ENCODE assay signal across 8 cellular contexts in genomic region chr2:15184491-15184890, GRCh38.
"Had no signal": no experiment of that assay in that cellular context is flagged by ENCODE, and none has a peak within 500 bp of the region (broad histone marks: within the 10 kb centered on the region; RNA-seq: fewer than 3 reads in every experiment).

No MANE protein-coding gene starts in this region.

- H3K4me3 ChIP-seq: GM23338, K562 had no signal

- FAIRE-seq: H1, H54, HTR-8/SVneo, K562 had no signal

- ATAC-seq: GM23338, K562 had no signal

- H3K9me3 Mint-ChIP-seq: GM23338, H9 had no signal

- DNase-seq: H9, HCEC 1CT, IMR-90 had no signal

- H3K4me3 Mint-ChIP-seq: GM23338, H9 had no signal

- H3K27ac Mint-ChIP-seq: GM23338 had no signal
